8 cellular contexts compared by ENCODE assay signal in genomic region chr18:21179590-21180220, GRCh38.
DNase-seq lines count a peak whose midpoint lies in the region; ATAC-seq, FAIRE-seq and TF ChIP-seq lines count a peak whose summit lies in the region.

No MANE protein-coding gene starts in this region.

- H3K27me3 ChIP-seq in endothelial cell of umbilical vein (ENCODE audit: control insufficient read depth in 2 of 2, insufficient read depth in 2 of 2, low read length in 2 of 2): no peaks in the 10 kb centered on the region
- H3K27me3 ChIP-seq in tibial nerve: no peaks in the 10 kb centered on the region

- H3K36me3 ChIP-seq in endothelial cell of umbilical vein (ENCODE audit: control insufficient read depth in 2 of 2, extremely low read depth in 1 of 2, insufficient read depth in 2 of 2, low read length in 2 of 2) (no peaks in the 10 kb centered on the region), tibial nerve (no peaks in the 10 kb centered on the region)

- TF ChIP-seq EP300 in tibial nerve (IDR thresholded peaks at IDR 0.05): peak in 1 of 2 donors; percentile 11

- WGBS in tibial nerve, 2 donors: 30 to 32% methylated on average over 7 of the region's 7 CpGs

- TF ChIP-seq POLR2A in endothelial cell of umbilical vein (IDR thresholded peaks at IDR 0.05; ENCODE audit: low read depth, low read length) (no peak), tibial nerve (IDR thresholded peaks at IDR 0.05) (no peak)

- H3K4me3 ChIP-seq in endothelial cell of umbilical vein (replicated peaks in 1 of 3; ENCODE audit: insufficient read depth in 1 of 3, low read depth in 1 of 3, low read length in 3 of 3) (no peak overlapping the region), tibial nerve (no peak overlapping the region)

- no peak overlapping the region for H3K9ac ChIP-seq in endothelial cell of umbilical vein (replicated peaks; ENCODE audit: extremely low read depth, insufficient read depth, low read length)

- H3K27ac ChIP-seq in endothelial cell of umbilical vein (ENCODE audit: insufficient read depth, low read depth, low read length): no peak overlapping the region
- no peak overlapping the region for H3K27ac ChIP-seq in tibial nerve

- peak; percentile 87 for FAIRE-seq in endothelial cell of umbilical vein (lab: Jason Lieb, UNC)

- peak overlapping the region; percentile 15 for H2AFZ ChIP-seq in endothelial cell of umbilical vein (ENCODE audit: low read depth, low read length)

- H3K9me1 ChIP-seq in endothelial cell of umbilical vein (replicated peaks; ENCODE audit: control insufficient read depth, extremely low read depth, insufficient read depth, low read length): no peaks in the 10 kb centered on the region

- DNase-seq in AG20443 (ENCODE audit: low spot score) (peak; percentile 78), NCI-H345 treated with DMSO at 0.1 percent for 48 hours (lab: John Stamatoyannopoulos, UW; ENCODE audit: unreplicated experiment) (peak; percentile 83), endothelial cell of umbilical vein (ENCODE audit: low read depth, low spot score) (peak; percentile 50), mucosa of gallbladder (ENCODE audit: low spot score) (peak; percentile 48), tibial nerve (ENCODE audit: low spot score in 2 of 2) (peak in 1 of 2 donors; percentile 84)
- peak; percentile 29 to 54 for DNase-seq in activated CD4-positive, alpha-beta T cell treated with anti-CD3 and anti-CD28 coated beads for 4 hours

- H3K9me3 ChIP-seq in endothelial cell of umbilical vein (replicated peaks; ENCODE audit: control insufficient read depth, insufficient read depth, low read length) (no peaks in the 10 kb centered on the region), tibial nerve (no peaks in the 10 kb centered on the region)

- CTCF ChIA-PET in endothelial cell of umbilical vein (lab: Charles Lee): interaction anchor here (0.7 to 1.9 kb wide), 10 partner anchors 8 to 215 kb away, joined by 3 to 14 read pairs (median 4); no protein-coding TSS in a partner anchor

- ATAC-seq in GM18519 (IDR thresholded peaks at IDR 0.05; ENCODE audit: low FRiP score, unreplicated experiment) (peak; percentile 82), HG03342 (IDR thresholded peaks at IDR 0.05; ENCODE audit: unreplicated experiment) (peak; percentile 87)

- dilution Hi-C loops in endothelial cell of umbilical vein (cut with MboI; ENCODE audit: extremely low pct_ligation_motif_present, low sequenced_read_pairs): no loop called here

- H4K20me1 ChIP-seq in endothelial cell of umbilical vein (replicated peaks; ENCODE audit: control insufficient read depth, extremely low read depth, insufficient read depth, low read length): no peaks in the 10 kb centered on the region

- POLR2A ChIA-PET in endothelial cell of umbilical vein (lab: Charles Lee): interaction anchor here (0.5 kb wide), 1 partner anchor 271 kb away, joined by 10 read pairs; no protein-coding TSS in a partner anchor

- TF ChIP-seq CTCF in endothelial cell of umbilical vein (IDR thresholded peaks at IDR 0.05; ENCODE audit: extremely low read depth in 1 of 2, insufficient read depth in 1 of 2, low read depth in 1 of 2, low read length in 2 of 2) (peak; percentile 67 to 75), tibial nerve (IDR thresholded peaks at IDR 0.05) (peak; percentile 68 to 81 (median 69))

- BruUV-seq in endothelial cell of umbilical vein (replicated peaks; lab: Mats Ljungman, UMichigan): no TSS peak

- H3K4me2 ChIP-seq in endothelial cell of umbilical vein (ENCODE audit: insufficient read depth, low read length): no peak overlapping the region

- H3K4me1 ChIP-seq in endothelial cell of umbilical vein (ENCODE audit: control insufficient read depth, extremely low read depth, insufficient read depth, low read length) (no peaks in the 10 kb centered on the region), tibial nerve (peaks cover 0 to 6% (median 0%) of the 10 kb centered on the region in 4 donors)

- H3K79me2 ChIP-seq in endothelial cell of umbilical vein (ENCODE audit: control insufficient read depth, insufficient read depth, low read length): no peaks in the 10 kb centered on the region

- intact Hi-C loops in endothelial cell of umbilical vein (cut with micrococcal nuclease): loop anchor here (5.0 kb wide), 1 partner anchor 207 kb away; no protein-coding TSS in a partner anchor

TF ChIP-seq in endothelial cell of umbilical vein, 7 proteins besides CTCF, POLR2A, EP300 and RAD21:
- TF ChIP-seq MYC (IDR thresholded peaks at IDR 0.05; ENCODE audit: low read depth, low read length): no peak
- no peak for TF ChIP-seq FOS (IDR thresholded peaks at IDR 0.05; ENCODE audit: borderline replicate concordance, insufficient read depth, low read length)
- TF ChIP-seq EZH2 (IDR thresholded peaks at IDR 0.05; ENCODE audit: borderline replicate concordance, low read depth, low read length, severe bottlenecking): no peak
- TF ChIP-seq MAX (IDR thresholded peaks at IDR 0.05; ENCODE audit: insufficient read depth, insufficient read length): no peak
- TF ChIP-seq GATA2 (IDR thresholded peaks at IDR 0.05; ENCODE audit: insufficient read depth, insufficient read length, low read depth, low read length): no peak
- TF ChIP-seq POLR2AphosphoS5 (IDR thresholded peaks at IDR 0.05; ENCODE audit: insufficient read depth, low read depth, low read length): no peak
- TF ChIP-seq JUN (IDR thresholded peaks at IDR 0.05; ENCODE audit: borderline replicate concordance, insufficient read depth, insufficient read length, low read depth): no peak
